Comparison of ENCODE assay signal across 1 cellular context in genomic region chr7:154765118-154765517, GRCh38.
TF ChIP-seq lines count a peak whose summit lies in the region.

No MANE protein-coding gene starts in this region.

TF ChIP-seq in HepG2, 621 proteins besides CTCF, POLR2A, EP300 and RAD21 (continued from another document):
- TF ChIP-seq CHCHD3 (CRISPR knock-in tag; IDR thresholded peaks at IDR 0.05), result no peak
- no peak for TF ChIP-seq SMARCC2 (IDR thresholded peaks at IDR 0.05)
- no peak for TF ChIP-seq ATF7-NPFF (CRISPR knock-in tag; IDR thresholded peaks at IDR 0.05; ENCODE audit: low read depth)
- TF ChIP-seq NR2F2 (IDR thresholded peaks at IDR 0.05; ENCODE audit: borderline replicate concordance, low read depth), result no peak
- TF ChIP-seq RBM22 (optimal IDR thresholded peaks at IDR 0.05; ENCODE audit: low read length), result no peak
- TF ChIP-seq KLF13 (CRISPR knock-in tag; IDR thresholded peaks at IDR 0.05), result no peak
- no peak for TF ChIP-seq ZSCAN22 (CRISPR knock-in tag; IDR thresholded peaks at IDR 0.05)
- no peak for TF ChIP-seq SP140L (CRISPR knock-in tag; IDR thresholded peaks at IDR 0.05; ENCODE audit: borderline replicate concordance)
- no peak for TF ChIP-seq KDM4B (CRISPR knock-in tag; IDR thresholded peaks at IDR 0.05)
- no peak for TF ChIP-seq NFRKB (IDR thresholded peaks at IDR 0.05)
- no peak for TF ChIP-seq ZNF430 (CRISPR knock-in tag; IDR thresholded peaks at IDR 0.05)
TF ChIP-seq in HepG2: peak in this region for 0.
